ENCODE assay signal across 27 cellular contexts in the genomic region with DNA sequence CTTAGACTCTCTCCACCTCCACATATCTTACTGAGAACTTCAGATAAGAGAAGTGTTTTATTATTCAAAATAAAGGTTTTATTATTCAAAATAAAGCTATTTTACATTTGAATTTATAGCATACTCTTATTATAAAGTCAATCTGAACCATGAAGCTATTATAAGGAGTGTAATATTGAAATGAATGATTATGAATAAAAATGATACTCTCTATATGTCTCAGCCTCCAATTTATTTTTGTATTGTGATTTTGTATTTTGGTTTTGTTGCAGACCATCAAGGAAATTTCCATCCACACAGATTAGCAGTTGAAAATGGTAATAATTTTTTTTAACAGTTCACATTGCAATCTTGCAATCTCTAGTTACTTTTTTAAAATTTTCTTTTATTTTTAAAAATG. TPM values are rescaled to one million over a fixed set of nuclear protein-coding genes. Genes with fewer than 3 reads are reported as not detected.
DNase-seq lines count a peak whose midpoint lies in the region; ATAC-seq, FAIRE-seq and TF ChIP-seq lines count a peak whose summit lies in the region.
"Had no signal": no experiment of that assay in that cellular context is flagged by ENCODE, and none has a peak within 500 bp of the region (broad histone marks: within the 10 kb centered on the region; RNA-seq: fewer than 3 reads in every experiment).

No MANE protein-coding gene starts in this region.

- no peak overlapping the region for H3K9ac ChIP-seq in iPS-20b (ENCODE audit: low read depth, low read length)
- H3K9ac ChIP-seq: BLaER1 had no signal

- no peak for DNase-seq in GM23338 (ENCODE audit: low spot score)
- no peak for DNase-seq in pancreas
- DNase-seq in stimulated activated effector memory CD8-positive, alpha-beta T cell treated with anti-CD3 and anti-CD28 coated beads, Interleukin-12 subunit alpha, Interleukin-12 subunit beta, amount 100 ng/mL, for 72 hours (ENCODE audit: low spot score in 2 of 2): no peak
- no peak for DNase-seq in NCI-H2081 treated with DMSO at 0.1 percent for 48 hours (lab: John Stamatoyannopoulos, UW)
- no peak for DNase-seq in GM12891 (ENCODE audit: insufficient read length, low spot score)
- DNase-seq: 8988T; BE2C; C1 segment of cervical spinal cord; CD4-positive, alpha-beta memory T cell; CD4-positive, CD25-positive, alpha-beta regulatory T cell; CD8-positive, alpha-beta memory T cell; COR-L47; DMS 273 treated with DMSO at 0.1 percent for 48 hours; DMS153; DMS53; DMS79; DND-41; EL; GDM1 had no signal

- no peak overlapping the region for H3K27ac ChIP-seq in GM23338 (ENCODE audit: low read depth)
- H3K27ac ChIP-seq in iPS-20b (ENCODE audit: low read length): no peak overlapping the region
- no peak overlapping the region for H3K27ac ChIP-seq in pancreas
- H3K27ac ChIP-seq: A549, BLaER1 had no signal

- H3K4me1 Mint-ChIP-seq in GM23338: peaks cover 17% of the 10 kb centered on the region
- H3K4me1 Mint-ChIP-seq in stimulated activated effector memory CD8-positive, alpha-beta T cell treated with anti-CD3 and anti-CD28 coated beads, Interleukin-12 subunit alpha, Interleukin-12 subunit beta, amount 100 ng/mL, for 72 hours: peaks cover 6% of the 10 kb centered on the region
- H3K4me1 Mint-ChIP-seq in stimulated activated memory B cell treated with anti-CD40 and anti-IgM and Interleukin-4, amounts not matched to agents 10 μg/mL and 1 μg/mL and 100 μg/mL, for 72 hours: no peaks in the 10 kb centered on the region

- H3K9me2 ChIP-seq in GM23338 (ENCODE audit: insufficient read depth): no peaks in the 10 kb centered on the region

- H3K4me2 ChIP-seq in GM23338: peak overlapping the region; percentile 61
- H3K4me2 ChIP-seq: A549, BLaER1 had no signal

- peaks cover 57% of the 10 kb centered on the region for H3K79me2 ChIP-seq in GM23338 (replicated peaks; ENCODE audit: insufficient read depth)

- no peak overlapping the region for H2AFZ ChIP-seq in GM23338

- peaks cover 12% of the 10 kb centered on the region; the same call in 1 of the 2 replicates for H4K20me1 ChIP-seq in GM23338 (replicated peaks; ENCODE audit: insufficient read depth)
- H4K20me1 ChIP-seq: BLaER1 had no signal

- TF ChIP-seq POLR2A in GM12891 (IDR thresholded peaks at IDR 0.05; ENCODE audit: low read depth, low read length): no peak

- intact Hi-C loops in pancreas (cut with DNase I): no loop called here

- FAIRE-seq in pancreas (lab: Jason Lieb, UNC) (peak; percentile 53), GM12891 (lab: Jason Lieb, UNC) (no peak)
- FAIRE-seq: A549, GM12892, GM18507 had no signal

- H3K27ac Mint-ChIP-seq in GM23338: no peak overlapping the region
- H3K27ac Mint-ChIP-seq in stimulated activated effector memory CD8-positive, alpha-beta T cell treated with anti-CD3 and anti-CD28 coated beads, Interleukin-12 subunit alpha, Interleukin-12 subunit beta, amount 100 ng/mL, for 72 hours: no peak overlapping the region
- no peak overlapping the region for H3K27ac Mint-ChIP-seq in stimulated activated memory B cell treated with anti-CD40 and anti-IgM and Interleukin-4, amounts not matched to agents 10 μg/mL and 1 μg/mL and 100 μg/mL, for 72 hours
- H3K27ac Mint-ChIP-seq: CD14-positive monocyte; CD4-positive, alpha-beta memory T cell; CD4-positive, CD25-positive, alpha-beta regulatory T cell; CD8-positive, alpha-beta memory T cell had no signal

- no peaks in the 10 kb centered on the region for H3K27me3 Mint-ChIP-seq in GM23338 (ENCODE audit: insufficient read depth, low read depth, poor library complexity)
- no peaks in the 10 kb centered on the region for H3K27me3 Mint-ChIP-seq in stimulated activated memory B cell treated with anti-CD40 and anti-IgM and Interleukin-4, amounts not matched to agents 10 μg/mL and 1 μg/mL and 100 μg/mL, for 72 hours
- H3K27me3 Mint-ChIP-seq: CD4-positive, alpha-beta memory T cell; CD4-positive, CD25-positive, alpha-beta regulatory T cell; CD8-positive, alpha-beta memory T cell had no signal

- no peaks in the 10 kb centered on the region for H3K9me3 Mint-ChIP-seq in GM23338
- no peaks in the 10 kb centered on the region for H3K9me3 Mint-ChIP-seq in stimulated activated effector memory CD8-positive, alpha-beta T cell treated with anti-CD3 and anti-CD28 coated beads, Interleukin-12 subunit alpha, Interleukin-12 subunit beta, amount 100 ng/mL, for 72 hours
- H3K9me3 Mint-ChIP-seq in stimulated activated memory B cell treated with anti-CD40 and anti-IgM and Interleukin-4, amounts not matched to agents 10 μg/mL and 1 μg/mL and 100 μg/mL, for 72 hours: no peaks in the 10 kb centered on the region
- H3K9me3 Mint-ChIP-seq: CD14-positive monocyte; CD4-positive, alpha-beta memory T cell; CD4-positive, CD25-positive, alpha-beta regulatory T cell; CD8-positive, alpha-beta memory T cell had no signal

- TF ChIP-seq CTCF in GM23338 (conservative IDR thresholded peaks at IDR 0.05; ENCODE audit: low read depth in 2 of 2) (no peak), pancreas (IDR thresholded peaks at IDR 0.05) (no peak)

- ATAC-seq in GM23338 (no peak), pancreas (no peak), HG02973 (IDR thresholded peaks at IDR 0.05; ENCODE audit: unreplicated experiment) (no peak)
- ATAC-seq in stimulated activated effector memory CD8-positive, alpha-beta T cell treated with anti-CD3 and anti-CD28 coated beads, Interleukin-12 subunit alpha, Interleukin-12 subunit beta, amount 100 ng/mL, for 72 hours: peak; percentile 63
- no peak for ATAC-seq in stimulated activated memory B cell treated with anti-CD40 and anti-IgM and Interleukin-4, amounts not matched to agents 10 μg/mL and 1 μg/mL and 100 μg/mL, for 72 hours
- ATAC-seq: A549 had no signal

- H3K27me3 ChIP-seq in GM23338 (ENCODE audit: insufficient read depth) (no peaks in the 10 kb centered on the region), iPS-20b (ENCODE audit: insufficient read depth, low read length) (no peaks in the 10 kb centered on the region), pancreas (no peaks in the 10 kb centered on the region)
- H3K27me3 ChIP-seq: BE2C, BLaER1 had no signal

- H3K4me3 ChIP-seq in GM23338 (peak overlapping the region; percentile 24; the same call in 1 of the 2 replicates), iPS-20b (ENCODE audit: low read length) (0 out of 2 replicates have a peak overlapping the region, but pooled peaks have one; percentile 23), pancreas (no peak overlapping the region)
- H3K4me3 ChIP-seq: A549, BLaER1 had no signal

- H3K4me1 ChIP-seq in GM23338 (ENCODE audit: insufficient read depth) (peaks cover 26% of the 10 kb centered on the region), iPS-20b (ENCODE audit: insufficient read depth, low read length) (peaks cover 13% of the 10 kb centered on the region; the same call in 1 of the 2 replicates), pancreas (peaks cover 6 to 13% (median 11%) of the 10 kb centered on the region in 3 donors)
- H3K4me1 ChIP-seq: A549, BE2C, BLaER1 had no signal

- no peaks in the 10 kb centered on the region for H3K36me3 Mint-ChIP-seq in GM23338 (ENCODE audit: low read depth)
- H3K36me3 Mint-ChIP-seq in stimulated activated effector memory CD8-positive, alpha-beta T cell treated with anti-CD3 and anti-CD28 coated beads, Interleukin-12 subunit alpha, Interleukin-12 subunit beta, amount 100 ng/mL, for 72 hours: no peaks in the 10 kb centered on the region
- H3K36me3 Mint-ChIP-seq in stimulated activated memory B cell treated with anti-CD40 and anti-IgM and Interleukin-4, amounts not matched to agents 10 μg/mL and 1 μg/mL and 100 μg/mL, for 72 hours: peaks cover 6% of the 10 kb centered on the region
- H3K36me3 Mint-ChIP-seq: CD14-positive monocyte; CD4-positive, CD25-positive, alpha-beta regulatory T cell had no signal

- no peaks in the 10 kb centered on the region for H3F3A ChIP-seq in GM23338 (replicated peaks; ENCODE audit: low read depth)

- no peak overlapping the region for H3K4me3 Mint-ChIP-seq in GM23338
- H3K4me3 Mint-ChIP-seq in stimulated activated effector memory CD8-positive, alpha-beta T cell treated with anti-CD3 and anti-CD28 coated beads, Interleukin-12 subunit alpha, Interleukin-12 subunit beta, amount 100 ng/mL, for 72 hours: no peak overlapping the region
- H3K4me3 Mint-ChIP-seq in stimulated activated memory B cell treated with anti-CD40 and anti-IgM and Interleukin-4, amounts not matched to agents 10 μg/mL and 1 μg/mL and 100 μg/mL, for 72 hours: no peak overlapping the region
- H3K4me3 Mint-ChIP-seq: CD14-positive monocyte; CD4-positive, alpha-beta memory T cell; CD4-positive, CD25-positive, alpha-beta regulatory T cell; CD8-positive, alpha-beta memory T cell had no signal

- H3K9me3 ChIP-seq in iPS-20b (ENCODE audit: insufficient read depth, low read depth, low read length) (no peaks in the 10 kb centered on the region), pancreas (no peaks in the 10 kb centered on the region)
- H3K9me3 ChIP-seq: A549, BE2C, BLaER1 had no signal

- H3K36me3 ChIP-seq in GM23338 (ENCODE audit: insufficient read depth) (no peaks in the 10 kb centered on the region), iPS-20b (ENCODE audit: insufficient read depth, low read depth, low read length) (no peaks in the 10 kb centered on the region), pancreas (no peaks in the 10 kb centered on the region)
- H3K36me3 ChIP-seq: BE2C, BLaER1 had no signal

TF ChIP-seq in GM23338, 12 proteins besides CTCF, POLR2A, EP300 and RAD21 (continues in another document):
- TF ChIP-seq NANOG (IDR thresholded peaks at IDR 0.05; ENCODE audit: borderline replicate concordance): no peak

TF ChIP-seq in GM12891, 5 proteins besides CTCF, POLR2A, EP300 and RAD21:
- no peak for TF ChIP-seq TAF1 (IDR thresholded peaks at IDR 0.05; ENCODE audit: low read depth, low read length)
- TF ChIP-seq SPI1 (IDR thresholded peaks at IDR 0.05; ENCODE audit: low read depth, low read length): no peak

RNA-seq across cellular contexts. Expression of gene FOCAD, which starts 10.2 kb away (rescaled TPM):
- 50.7 and 66.5 TPM in 2 replicates for total RNA-seq in GM23338 (2014; rRNA removed; shearing (Covaris generic))
- 11.8 and 13.7 TPM in 2 replicates for polyA plus RNA-seq in GM23338 (2016; fragmentation: Nextera tagmentation; extraction: Ambion mirVana)
- total RNA-seq in pancreas: 10 to 100 TPM; 15.8 to 27.7 (median 17.7) TPM
- polyA plus RNA-seq in pancreas: 10 to 100 TPM in 1 of 2 donors, 1 to 10 TPM in 1; 5.4 to 15.1 TPM
- 23.2 TPM for polyA plus RNA-seq in GM12891 (2012; ENCODE audit: low read depth, missing spikeins)

Comparison
In these comparisons a context has a peak if more than half of its experiments do, and no peak if none do; other contexts are left out.
1. H3K4me3 ChIP-seq: peak in GM23338 (single experiment) and iPS-20b (single experiment); none in pancreas (0 of 4).